Comparison of ENCODE assay signal across 15 cellular contexts in genomic region chr4:100985576-100985975, GRCh38.
"Had no signal": no experiment of that assay in that cellular context is flagged by ENCODE, and none has a peak within 500 bp of the region (broad histone marks: within the 10 kb centered on the region; RNA-seq: fewer than 3 reads in every experiment).

No MANE protein-coding gene starts in this region.

- H3K36me3 Mint-ChIP-seq: activated naive CD4-positive, alpha-beta T cell treated with anti-CD3 and anti-CD28 coated beads, Interleukin-2, amount 50 U/mL, for 72 hours; naive thymus-derived CD4-positive, alpha-beta T cell; WTC11 had no signal

- H3K9me3 ChIP-seq: lower lobe of right lung, transverse colon had no signal

- FAIRE-seq: TTC549 had no signal

- H3K4me3 ChIP-seq: lower lobe of right lung, skin epidermis, transverse colon had no signal

- H3K36me3 ChIP-seq: lower lobe of right lung, transverse colon had no signal

- H3K4me1 Mint-ChIP-seq: activated CD4-positive, alpha-beta memory T cell treated with anti-CD3 and anti-CD28 coated beads, Interleukin-2, amount 10 ng/mL, durations not matched to agents 7 days and 5 days had no signal

- ATAC-seq: activated naive CD4-positive, alpha-beta T cell treated with anti-CD3 and anti-CD28 coated beads, Interleukin-2, amount 50 U/mL, for 72 hours; activated T-cell treated with anti-CD3 and anti-CD28 coated beads, Interleukin-2, amount 50 U/mL, for 4 hours; effector memory CD8-positive, alpha-beta T cell; naive thymus-derived CD4-positive, alpha-beta T cell; stimulated activated naive CD8-positive, alpha-beta T cell treated with anti-CD3 and anti-CD28 coated beads, Interleukin-15, Interleukin-2, amounts not matched to agents 100 U/mL and 50 U/mL, for 24 hours had no signal

- H3K4me1 ChIP-seq: lower lobe of right lung, transverse colon had no signal

- H3K27me3 ChIP-seq: transverse colon had no signal

- DNase-seq: activated CD4-positive, alpha-beta memory T cell treated with anti-CD3 and anti-CD28 coated beads, Interleukin-2, amount 10 ng/mL, durations not matched to agents 7 days and 5 days; activated CD4-positive, alpha-beta T cell treated with anti-CD3 and anti-CD28 coated beads for 4 hours; activated gamma-delta T cell; activated T-cell treated with anti-CD3 and anti-CD28 coated beads, Interleukin-2, amount 50 U/mL, for 4 hours; effector memory CD8-positive, alpha-beta T cell; lower lobe of right lung; naive thymus-derived CD4-positive, alpha-beta T cell; stimulated activated naive CD8-positive, alpha-beta T cell treated with anti-CD3 and anti-CD28 coated beads, Interleukin-15, Interleukin-2, amounts not matched to agents 100 U/mL and 50 U/mL, for 24 hours; T-helper 2 cell; transverse colon had no signal

- H3K27me3 Mint-ChIP-seq: activated CD4-positive, alpha-beta memory T cell treated with anti-CD3 and anti-CD28 coated beads, Interleukin-2, amount 10 ng/mL, durations not matched to agents 7 days and 5 days; dendritic cell treated with granulocyte-macrophage colony-stimulating factor and Interleukin-4, amounts not matched to agents 40 ng/mL and 50 ng/mL, for 4 days; effector memory CD8-positive, alpha-beta T cell had no signal

- H3K27ac ChIP-seq: lower lobe of right lung, transverse colon had no signal

- H3K4me3 Mint-ChIP-seq: activated CD4-positive, alpha-beta memory T cell treated with anti-CD3 and anti-CD28 coated beads, Interleukin-2, amount 10 ng/mL, durations not matched to agents 7 days and 5 days; activated T-cell treated with anti-CD3 and anti-CD28 coated beads, Interleukin-2, amount 50 U/mL, for 4 hours; dendritic cell treated with granulocyte-macrophage colony-stimulating factor and Interleukin-4, amounts not matched to agents 40 ng/mL and 50 ng/mL, for 4 days; effector memory CD8-positive, alpha-beta T cell; naive thymus-derived CD4-positive, alpha-beta T cell; WTC11 had no signal

- H3K27ac Mint-ChIP-seq: activated CD4-positive, alpha-beta memory T cell treated with anti-CD3 and anti-CD28 coated beads, Interleukin-2, amount 10 ng/mL, durations not matched to agents 7 days and 5 days; activated naive CD4-positive, alpha-beta T cell treated with anti-CD3 and anti-CD28 coated beads, Interleukin-2, amount 50 U/mL, for 72 hours; dendritic cell treated with granulocyte-macrophage colony-stimulating factor and Interleukin-4, amounts not matched to agents 40 ng/mL and 50 ng/mL, for 4 days; effector memory CD8-positive, alpha-beta T cell; naive thymus-derived CD4-positive, alpha-beta T cell; WTC11 had no signal
